1 cellular context compared by ENCODE assay signal in genomic region chr9:128947423-128948310, GRCh38.
TF ChIP-seq lines count a peak whose summit lies in the region.

DOLK (minus strand) TSS chr9:128947603; CDS start chr9:128947303, 300 bp downstream.
A gene with protein sequence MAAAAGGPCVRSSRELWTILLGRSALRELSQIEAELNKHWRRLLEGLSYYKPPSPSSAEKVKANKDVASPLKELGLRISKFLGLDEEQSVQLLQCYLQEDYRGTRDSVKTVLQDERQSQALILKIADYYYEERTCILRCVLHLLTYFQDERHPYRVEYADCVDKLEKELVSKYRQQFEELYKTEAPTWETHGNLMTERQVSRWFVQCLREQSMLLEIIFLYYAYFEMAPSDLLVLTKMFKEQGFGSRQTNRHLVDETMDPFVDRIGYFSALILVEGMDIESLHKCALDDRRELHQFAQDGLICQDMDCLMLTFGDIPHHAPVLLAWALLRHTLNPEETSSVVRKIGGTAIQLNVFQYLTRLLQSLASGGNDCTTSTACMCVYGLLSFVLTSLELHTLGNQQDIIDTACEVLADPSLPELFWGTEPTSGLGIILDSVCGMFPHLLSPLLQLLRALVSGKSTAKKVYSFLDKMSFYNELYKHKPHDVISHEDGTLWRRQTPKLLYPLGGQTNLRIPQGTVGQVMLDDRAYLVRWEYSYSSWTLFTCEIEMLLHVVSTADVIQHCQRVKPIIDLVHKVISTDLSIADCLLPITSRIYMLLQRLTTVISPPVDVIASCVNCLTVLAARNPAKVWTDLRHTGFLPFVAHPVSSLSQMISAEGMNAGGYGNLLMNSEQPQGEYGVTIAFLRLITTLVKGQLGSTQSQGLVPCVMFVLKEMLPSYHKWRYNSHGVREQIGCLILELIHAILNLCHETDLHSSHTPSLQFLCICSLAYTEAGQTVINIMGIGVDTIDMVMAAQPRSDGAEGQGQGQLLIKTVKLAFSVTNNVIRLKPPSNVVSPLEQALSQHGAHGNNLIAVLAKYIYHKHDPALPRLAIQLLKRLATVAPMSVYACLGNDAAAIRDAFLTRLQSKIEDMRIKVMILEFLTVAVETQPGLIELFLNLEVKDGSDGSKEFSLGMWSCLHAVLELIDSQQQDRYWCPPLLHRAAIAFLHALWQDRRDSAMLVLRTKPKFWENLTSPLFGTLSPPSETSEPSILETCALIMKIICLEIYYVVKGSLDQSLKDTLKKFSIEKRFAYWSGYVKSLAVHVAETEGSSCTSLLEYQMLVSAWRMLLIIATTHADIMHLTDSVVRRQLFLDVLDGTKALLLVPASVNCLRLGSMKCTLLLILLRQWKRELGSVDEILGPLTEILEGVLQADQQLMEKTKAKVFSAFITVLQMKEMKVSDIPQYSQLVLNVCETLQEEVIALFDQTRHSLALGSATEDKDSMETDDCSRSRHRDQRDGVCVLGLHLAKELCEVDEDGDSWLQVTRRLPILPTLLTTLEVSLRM (N-terminal part only) (plus strand): TSS chr9:128947699. CDS start chr9:128947720, 21 bp downstream.

TF ChIP-seq in K562, 482 proteins besides CTCF, POLR2A, EP300 and RAD21 (continued from another document and continues in another):
- TF ChIP-seq, protein P1, sequence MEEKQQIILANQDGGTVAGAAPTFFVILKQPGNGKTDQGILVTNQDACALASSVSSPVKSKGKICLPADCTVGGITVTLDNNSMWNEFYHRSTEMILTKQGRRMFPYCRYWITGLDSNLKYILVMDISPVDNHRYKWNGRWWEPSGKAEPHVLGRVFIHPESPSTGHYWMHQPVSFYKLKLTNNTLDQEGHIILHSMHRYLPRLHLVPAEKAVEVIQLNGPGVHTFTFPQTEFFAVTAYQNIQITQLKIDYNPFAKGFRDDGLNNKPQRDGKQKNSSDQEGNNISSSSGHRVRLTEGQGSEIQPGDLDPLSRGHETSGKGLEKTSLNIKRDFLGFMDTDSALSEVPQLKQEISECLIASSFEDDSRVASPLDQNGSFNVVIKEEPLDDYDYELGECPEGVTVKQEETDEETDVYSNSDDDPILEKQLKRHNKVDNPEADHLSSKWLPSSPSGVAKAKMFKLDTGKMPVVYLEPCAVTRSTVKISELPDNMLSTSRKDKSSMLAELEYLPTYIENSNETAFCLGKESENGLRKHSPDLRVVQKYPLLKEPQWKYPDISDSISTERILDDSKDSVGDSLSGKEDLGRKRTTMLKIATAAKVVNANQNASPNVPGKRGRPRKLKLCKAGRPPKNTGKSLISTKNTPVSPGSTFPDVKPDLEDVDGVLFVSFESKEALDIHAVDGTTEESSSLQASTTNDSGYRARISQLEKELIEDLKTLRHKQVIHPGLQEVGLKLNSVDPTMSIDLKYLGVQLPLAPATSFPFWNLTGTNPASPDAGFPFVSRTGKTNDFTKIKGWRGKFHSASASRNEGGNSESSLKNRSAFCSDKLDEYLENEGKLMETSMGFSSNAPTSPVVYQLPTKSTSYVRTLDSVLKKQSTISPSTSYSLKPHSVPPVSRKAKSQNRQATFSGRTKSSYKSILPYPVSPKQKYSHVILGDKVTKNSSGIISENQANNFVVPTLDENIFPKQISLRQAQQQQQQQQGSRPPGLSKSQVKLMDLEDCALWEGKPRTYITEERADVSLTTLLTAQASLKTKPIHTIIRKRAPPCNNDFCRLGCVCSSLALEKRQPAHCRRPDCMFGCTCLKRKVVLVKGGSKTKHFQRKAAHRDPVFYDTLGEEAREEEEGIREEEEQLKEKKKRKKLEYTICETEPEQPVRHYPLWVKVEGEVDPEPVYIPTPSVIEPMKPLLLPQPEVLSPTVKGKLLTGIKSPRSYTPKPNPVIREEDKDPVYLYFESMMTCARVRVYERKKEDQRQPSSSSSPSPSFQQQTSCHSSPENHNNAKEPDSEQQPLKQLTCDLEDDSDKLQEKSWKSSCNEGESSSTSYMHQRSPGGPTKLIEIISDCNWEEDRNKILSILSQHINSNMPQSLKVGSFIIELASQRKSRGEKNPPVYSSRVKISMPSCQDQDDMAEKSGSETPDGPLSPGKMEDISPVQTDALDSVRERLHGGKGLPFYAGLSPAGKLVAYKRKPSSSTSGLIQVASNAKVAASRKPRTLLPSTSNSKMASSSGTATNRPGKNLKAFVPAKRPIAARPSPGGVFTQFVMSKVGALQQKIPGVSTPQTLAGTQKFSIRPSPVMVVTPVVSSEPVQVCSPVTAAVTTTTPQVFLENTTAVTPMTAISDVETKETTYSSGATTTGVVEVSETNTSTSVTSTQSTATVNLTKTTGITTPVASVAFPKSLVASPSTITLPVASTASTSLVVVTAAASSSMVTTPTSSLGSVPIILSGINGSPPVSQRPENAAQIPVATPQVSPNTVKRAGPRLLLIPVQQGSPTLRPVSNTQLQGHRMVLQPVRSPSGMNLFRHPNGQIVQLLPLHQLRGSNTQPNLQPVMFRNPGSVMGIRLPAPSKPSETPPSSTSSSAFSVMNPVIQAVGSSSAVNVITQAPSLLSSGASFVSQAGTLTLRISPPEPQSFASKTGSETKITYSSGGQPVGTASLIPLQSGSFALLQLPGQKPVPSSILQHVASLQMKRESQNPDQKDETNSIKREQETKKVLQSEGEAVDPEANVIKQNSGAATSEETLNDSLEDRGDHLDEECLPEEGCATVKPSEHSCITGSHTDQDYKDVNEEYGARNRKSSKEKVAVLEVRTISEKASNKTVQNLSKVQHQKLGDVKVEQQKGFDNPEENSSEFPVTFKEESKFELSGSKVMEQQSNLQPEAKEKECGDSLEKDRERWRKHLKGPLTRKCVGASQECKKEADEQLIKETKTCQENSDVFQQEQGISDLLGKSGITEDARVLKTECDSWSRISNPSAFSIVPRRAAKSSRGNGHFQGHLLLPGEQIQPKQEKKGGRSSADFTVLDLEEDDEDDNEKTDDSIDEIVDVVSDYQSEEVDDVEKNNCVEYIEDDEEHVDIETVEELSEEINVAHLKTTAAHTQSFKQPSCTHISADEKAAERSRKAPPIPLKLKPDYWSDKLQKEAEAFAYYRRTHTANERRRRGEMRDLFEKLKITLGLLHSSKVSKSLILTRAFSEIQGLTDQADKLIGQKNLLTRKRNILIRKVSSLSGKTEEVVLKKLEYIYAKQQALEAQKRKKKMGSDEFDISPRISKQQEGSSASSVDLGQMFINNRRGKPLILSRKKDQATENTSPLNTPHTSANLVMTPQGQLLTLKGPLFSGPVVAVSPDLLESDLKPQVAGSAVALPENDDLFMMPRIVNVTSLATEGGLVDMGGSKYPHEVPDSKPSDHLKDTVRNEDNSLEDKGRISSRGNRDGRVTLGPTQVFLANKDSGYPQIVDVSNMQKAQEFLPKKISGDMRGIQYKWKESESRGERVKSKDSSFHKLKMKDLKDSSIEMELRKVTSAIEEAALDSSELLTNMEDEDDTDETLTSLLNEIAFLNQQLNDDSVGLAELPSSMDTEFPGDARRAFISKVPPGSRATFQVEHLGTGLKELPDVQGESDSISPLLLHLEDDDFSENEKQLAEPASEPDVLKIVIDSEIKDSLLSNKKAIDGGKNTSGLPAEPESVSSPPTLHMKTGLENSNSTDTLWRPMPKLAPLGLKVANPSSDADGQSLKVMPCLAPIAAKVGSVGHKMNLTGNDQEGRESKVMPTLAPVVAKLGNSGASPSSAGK (IDR thresholded peaks at IDR 0.05): no peak
- TF ChIP-seq BACH1 (tag; IDR thresholded peaks at IDR 0.05): no peak
- no peak for TF ChIP-seq ZBTB26 (CRISPR knock-in tag; IDR thresholded peaks at IDR 0.05)
- no peak for TF ChIP-seq ZNF239 (CRISPR knock-in tag; IDR thresholded peaks at IDR 0.05)
- peak in 1 of 2 experiments; percentile 85; a peak in 2 of 4 replicates for TF ChIP-seq FOXK2 (conservative IDR thresholded peaks at IDR 0.05 in 1 of 2, IDR thresholded peaks at IDR 0.05 in 1 of 2; ENCODE audit: low read depth in 2 of 2)
- no peak for TF ChIP-seq STAG1 (CRISPR knock-in tag; IDR thresholded peaks at IDR 0.05; ENCODE audit: borderline replicate concordance)
- TF ChIP-seq ZNF586 (CRISPR knock-in tag; conservative IDR thresholded peaks at IDR 0.05): no peak
- TF ChIP-seq MIER1 (IDR thresholded peaks at IDR 0.05; ENCODE audit: low read depth): no peak
- TF ChIP-seq ILF3 (IDR thresholded peaks at IDR 0.05; ENCODE audit: borderline replicate concordance): no peak; the same call in 1 of the 2 replicates
- no peak for TF ChIP-seq HMG20B (CRISPR knock-in tag; IDR thresholded peaks at IDR 0.05)
- TF ChIP-seq ARID2 (IDR thresholded peaks at IDR 0.05): no peak
- peak; percentile 79; the same call in 1 of the 2 replicates for TF ChIP-seq JUN (IDR thresholded peaks at IDR 0.05; ENCODE audit: borderline replicate concordance, low read depth, low read length)
- no peak for TF ChIP-seq JUN (CRISPR knock-in tag; IDR thresholded peaks at IDR 0.05; ENCODE audit: borderline replicate concordance)
- TF ChIP-seq, protein P2, sequence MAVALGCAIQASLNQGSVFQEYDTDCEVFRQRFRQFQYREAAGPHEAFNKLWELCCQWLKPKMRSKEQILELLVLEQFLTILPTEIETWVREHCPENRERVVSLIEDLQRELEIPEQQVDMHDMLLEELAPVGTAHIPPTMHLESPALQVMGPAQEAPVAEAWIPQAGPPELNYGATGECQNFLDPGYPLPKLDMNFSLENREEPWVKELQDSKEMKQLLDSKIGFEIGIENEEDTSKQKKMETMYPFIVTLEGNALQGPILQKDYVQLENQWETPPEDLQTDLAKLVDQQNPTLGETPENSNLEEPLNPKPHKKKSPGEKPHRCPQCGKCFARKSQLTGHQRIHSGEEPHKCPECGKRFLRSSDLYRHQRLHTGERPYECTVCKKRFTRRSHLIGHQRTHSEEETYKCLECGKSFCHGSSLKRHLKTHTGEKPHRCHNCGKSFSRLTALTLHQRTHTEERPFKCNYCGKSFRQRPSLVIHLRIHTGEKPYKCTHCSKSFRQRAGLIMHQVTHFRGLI (CRISPR knock-in tag; IDR thresholded peaks at IDR 0.05): no peak
- no peak for TF ChIP-seq ZZZ3 (IDR thresholded peaks at IDR 0.05)
- TF ChIP-seq KLF6 (CRISPR knock-in tag; IDR thresholded peaks at IDR 0.05; ENCODE audit: borderline replicate concordance): no peak
- no peak for TF ChIP-seq ZFP91 (CRISPR knock-in tag; IDR thresholded peaks at IDR 0.05)
- TF ChIP-seq SRSF9 (IDR thresholded peaks at IDR 0.05; ENCODE audit: borderline replicate concordance, low read depth, low read length): no peak
- TF ChIP-seq, protein P3, sequence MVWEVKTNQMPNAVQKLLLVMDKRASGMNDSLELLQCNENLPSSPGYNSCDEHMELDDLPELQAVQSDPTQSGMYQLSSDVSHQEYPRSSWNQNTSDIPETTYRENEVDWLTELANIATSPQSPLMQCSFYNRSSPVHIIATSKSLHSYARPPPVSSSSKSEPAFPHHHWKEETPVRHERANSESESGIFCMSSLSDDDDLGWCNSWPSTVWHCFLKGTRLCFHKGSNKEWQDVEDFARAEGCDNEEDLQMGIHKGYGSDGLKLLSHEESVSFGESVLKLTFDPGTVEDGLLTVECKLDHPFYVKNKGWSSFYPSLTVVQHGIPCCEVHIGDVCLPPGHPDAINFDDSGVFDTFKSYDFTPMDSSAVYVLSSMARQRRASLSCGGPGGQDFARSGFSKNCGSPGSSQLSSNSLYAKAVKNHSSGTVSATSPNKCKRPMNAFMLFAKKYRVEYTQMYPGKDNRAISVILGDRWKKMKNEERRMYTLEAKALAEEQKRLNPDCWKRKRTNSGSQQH (CRISPR knock-in tag; IDR thresholded peaks at IDR 0.05): 0 out of 2 replicates have a peak, but pooled peaks have one; percentile 26
- no peak for TF ChIP-seq POLR2AphosphoS2 (IDR thresholded peaks at IDR 0.05; ENCODE audit: low read length)
- TF ChIP-seq, protein P4, sequence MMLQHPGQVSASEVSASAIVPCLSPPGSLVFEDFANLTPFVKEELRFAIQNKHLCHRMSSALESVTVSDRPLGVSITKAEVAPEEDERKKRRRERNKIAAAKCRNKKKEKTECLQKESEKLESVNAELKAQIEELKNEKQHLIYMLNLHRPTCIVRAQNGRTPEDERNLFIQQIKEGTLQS (IDR thresholded peaks at IDR 0.05): peak; percentile 69
- TF ChIP-seq, protein P4 (CRISPR knock-in tag; conservative IDR thresholded peaks at IDR 0.05): no peak
- TF ChIP-seq, protein P5, sequence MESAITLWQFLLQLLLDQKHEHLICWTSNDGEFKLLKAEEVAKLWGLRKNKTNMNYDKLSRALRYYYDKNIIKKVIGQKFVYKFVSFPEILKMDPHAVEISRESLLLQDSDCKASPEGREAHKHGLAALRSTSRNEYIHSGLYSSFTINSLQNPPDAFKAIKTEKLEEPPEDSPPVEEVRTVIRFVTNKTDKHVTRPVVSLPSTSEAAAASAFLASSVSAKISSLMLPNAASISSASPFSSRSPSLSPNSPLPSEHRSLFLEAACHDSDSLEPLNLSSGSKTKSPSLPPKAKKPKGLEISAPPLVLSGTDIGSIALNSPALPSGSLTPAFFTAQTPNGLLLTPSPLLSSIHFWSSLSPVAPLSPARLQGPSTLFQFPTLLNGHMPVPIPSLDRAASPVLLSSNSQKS (CRISPR knock-in tag; IDR thresholded peaks at IDR 0.05): no peak
- no peak for TF ChIP-seq ZNF165 (CRISPR knock-in tag; IDR thresholded peaks at IDR 0.05; ENCODE audit: borderline replicate concordance)
- TF ChIP-seq CXXC5 (CRISPR knock-in tag; IDR thresholded peaks at IDR 0.05): peak; percentile 85
- TF ChIP-seq POLR2H (tag; IDR thresholded peaks at IDR 0.05; ENCODE audit: low read depth): peak; percentile 84
- no peak; the same call in 1 of the 2 replicates for TF ChIP-seq CEBPG (CRISPR knock-in tag; IDR thresholded peaks at IDR 0.05)
- TF ChIP-seq CEBPG (tag; conservative IDR thresholded peaks at IDR 0.05 in 1 of 2, IDR thresholded peaks at IDR 0.05 in 1 of 2): no peak
- TF ChIP-seq ZNF121 (CRISPR knock-in tag; conservative IDR thresholded peaks at IDR 0.05): no peak
- TF ChIP-seq MAFF (IDR thresholded peaks at IDR 0.05; ENCODE audit: low read length): no peak
- TF ChIP-seq ZNF766 (CRISPR knock-in tag; conservative IDR thresholded peaks at IDR 0.05): no peak
- peak; percentile 42; the same call in 1 of the 2 replicates for TF ChIP-seq LARP7 (IDR thresholded peaks at IDR 0.05)
- TF ChIP-seq STAT5B (CRISPR knock-in tag; IDR thresholded peaks at IDR 0.05): no peak
